In genomic region chr22:38758276-38758945, GRCh38 we compare ENCODE assay signal across 9 cellular contexts. TPM values are rescaled to one million over a fixed set of nuclear protein-coding genes. Genes with fewer than 3 reads are reported as not detected.
A peak's percentile ranks its signal among the peaks of the same experiment; 100 is the strongest.
DNase-seq lines count a peak whose midpoint lies in the region; ATAC-seq and TF ChIP-seq lines count a peak whose summit lies in the region.
"Had no signal": no experiment of that assay in that cellular context is flagged by ENCODE, and none has a peak within 500 bp of the region (broad histone marks: within the 10 kb centered on the region; RNA-seq: fewer than 3 reads in every experiment).

No MANE protein-coding gene starts in this region.

- H3K4me3 Mint-ChIP-seq in activated T-helper 17 cell treated with anti-CD3 and anti-CD28 coated beads, Interleukin-2, amount 50 U/mL, for 72 hours = peak overlapping the region; percentile 98

- H3K4me2 ChIP-seq in BLaER1 = peak overlapping the region; percentile 96
- H3K4me2 ChIP-seq in osteoblast (ENCODE audit: insufficient read depth, low read length) = no peak overlapping the region

- DNase-seq in SK-N-DZ (ENCODE audit: low spot score) (peak; percentile 45), osteoblast (ENCODE audit: insufficient read length, low spot score, missing footprints) (peak; percentile 65), iPS-NIHi7 (ENCODE audit: extremely low spot score) (no peak)

- peaks cover 17% of the 10 kb centered on the region for H3K4me1 Mint-ChIP-seq in activated T-helper 17 cell treated with anti-CD3 and anti-CD28 coated beads, Interleukin-2, amount 50 U/mL, for 72 hours

- no peaks in the 10 kb centered on the region for H3K27me3 Mint-ChIP-seq in activated T-helper 17 cell treated with anti-CD3 and anti-CD28 coated beads, Interleukin-2, amount 50 U/mL, for 72 hours

- peaks cover 13% of the 10 kb centered on the region for H3K79me2 ChIP-seq in osteoblast (ENCODE audit: insufficient read depth, low read length)

- no peak overlapping the region for H2AFZ ChIP-seq in osteoblast (ENCODE audit: low read length)

- peaks cover 24% of the 10 kb centered on the region for H3K36me3 Mint-ChIP-seq in activated T-helper 17 cell treated with anti-CD3 and anti-CD28 coated beads, Interleukin-2, amount 50 U/mL, for 72 hours (ENCODE audit: low read depth)

- H3K36me3 ChIP-seq in BLaER1 (peaks cover 2% of the 10 kb centered on the region; the same call in 1 of the 2 replicates), osteoblast (ENCODE audit: insufficient read depth, low read length) (no peaks in the 10 kb centered on the region)

- H3K9me3 ChIP-seq in BLaER1 = no peaks in the 10 kb centered on the region
- no peaks in the 10 kb centered on the region for H3K9me3 ChIP-seq in osteoblast (ENCODE audit: low read depth, low read length)

- peak; percentile 27 for ATAC-seq in activated T-helper 17 cell treated with anti-CD3 and anti-CD28 coated beads, Interleukin-2, amount 50 U/mL, for 72 hours (replicated peaks)
- ATAC-seq in HG03025 (IDR thresholded peaks at IDR 0.05; ENCODE audit: low FRiP score, unreplicated experiment) (no peak), esophagus mucosa (no peak), GM18498 (IDR thresholded peaks at IDR 0.05; ENCODE audit: unreplicated experiment) (no peak)

- TF ChIP-seq CTCF in osteoblast (IDR thresholded peaks at IDR 0.05; ENCODE audit: extremely low read depth, low read depth, low read length) = no peak

- H3K27me3 ChIP-seq in BLaER1 (no peaks in the 10 kb centered on the region), osteoblast (ENCODE audit: insufficient read depth, low read length) (no peaks in the 10 kb centered on the region)

- peaks cover 53% of the 10 kb centered on the region for H4K20me1 ChIP-seq in BLaER1
- H4K20me1 ChIP-seq in osteoblast (ENCODE audit: insufficient read depth, low read length) = no peaks in the 10 kb centered on the region

- peak overlapping the region; percentile 96; the same call in 1 of the 2 replicates for H3K27ac ChIP-seq in BLaER1
- H3K27ac ChIP-seq in osteoblast (ENCODE audit: low read depth, low read length) = no peak overlapping the region
- H3K27ac ChIP-seq: epithelial cell of prostate had no signal

- peak overlapping the region; percentile 95 for H3K9ac ChIP-seq in BLaER1

- H3K9me3 Mint-ChIP-seq in activated T-helper 17 cell treated with anti-CD3 and anti-CD28 coated beads, Interleukin-2, amount 50 U/mL, for 72 hours = no peaks in the 10 kb centered on the region

- peak overlapping the region; percentile 96 for H3K27ac Mint-ChIP-seq in activated T-helper 17 cell treated with anti-CD3 and anti-CD28 coated beads, Interleukin-2, amount 50 U/mL, for 72 hours

- peaks cover 76% of the 10 kb centered on the region for H3K4me1 ChIP-seq in BLaER1
- peaks cover 19% of the 10 kb centered on the region for H3K4me1 ChIP-seq in osteoblast (ENCODE audit: insufficient read depth, low read length)

- peak overlapping the region; percentile 93 for H3K4me3 ChIP-seq in BLaER1
- H3K4me3 ChIP-seq in osteoblast (ENCODE audit: insufficient read depth, low read length) = no peak overlapping the region

RNA-seq across cellular contexts. Expression of gene SUN2, which starts 2.6 kb away (rescaled TPM):
- polyA plus RNA-seq in SK-N-DZ (2014; cell fraction: cytosol; rRNA removed) = 79.1 and 95.6 TPM in 2 replicates
- polyA plus RNA-seq in SK-N-DZ (2014; cell fraction: nucleus; rRNA removed) = 163 and 164 TPM in 2 replicates
- total RNA-seq in activated T-helper 17 cell treated with anti-CD3 and anti-CD28 coated beads, Interleukin-2, amount 50 U/mL, for 72 hours = 100 to 1,000 TPM; 193 to 216 TPM
- total RNA-seq in osteoblast = 95.2 and 105 TPM in 2 replicates
- total RNA-seq in esophagus mucosa = 94.2 TPM

RNA-seq across cellular contexts. Expression of gene DNAL4, which starts 35.5 kb away (rescaled TPM):
- 29.0 and 32.8 TPM in 2 replicates for polyA plus RNA-seq in SK-N-DZ (2014; cell fraction: cytosol; rRNA removed)
- 18.6 and 21.3 TPM in 2 replicates for polyA plus RNA-seq in SK-N-DZ (2014; cell fraction: nucleus; rRNA removed)
- 1 to 10 TPM; 5.0 to 5.2 TPM for total RNA-seq in activated T-helper 17 cell treated with anti-CD3 and anti-CD28 coated beads, Interleukin-2, amount 50 U/mL, for 72 hours
- total RNA-seq in osteoblast (15.9 and 17.0 TPM in 2 replicates), esophagus mucosa (13.2 TPM)

RNA-seq across cellular contexts. Expression of gene GTPBP1, which starts 52.7 kb away (rescaled TPM):
- polyA plus RNA-seq in SK-N-DZ (2014; cell fraction: cytosol; rRNA removed) = 56.2 and 67.9 TPM in 2 replicates
- polyA plus RNA-seq in SK-N-DZ (2014; cell fraction: nucleus; rRNA removed) = 43.1 and 57.0 TPM in 2 replicates
- total RNA-seq in activated T-helper 17 cell treated with anti-CD3 and anti-CD28 coated beads, Interleukin-2, amount 50 U/mL, for 72 hours = 10 to 100 TPM; 70.6 to 92.3 TPM
- total RNA-seq in osteoblast = 28.3 and 34.7 TPM in 2 replicates
- 20.0 TPM for total RNA-seq in esophagus mucosa

RNA-seq across cellular contexts. Expression of gene JOSD1, which starts 57.7 kb away (rescaled TPM):
- polyA plus RNA-seq in SK-N-DZ (2014; cell fraction: cytosol; rRNA removed) = 55.5 and 61.2 TPM in 2 replicates
- polyA plus RNA-seq in SK-N-DZ (2014; cell fraction: nucleus; rRNA removed) = 41.2 and 43.9 TPM in 2 replicates
- 100 to 1,000 TPM in 1 of 2 donors, 10 to 100 TPM in 1; 80.1 to 104 TPM for total RNA-seq in activated T-helper 17 cell treated with anti-CD3 and anti-CD28 coated beads, Interleukin-2, amount 50 U/mL, for 72 hours
- total RNA-seq in osteoblast = 82.2 and 86.1 TPM in 2 replicates
- 25.6 TPM for total RNA-seq in esophagus mucosa
